In genomic region chr11:115363921-115364320, GRCh38 we compare ENCODE assay signal across 1 cellular context.
TF ChIP-seq lines count a peak whose summit lies in the region.

No MANE protein-coding gene starts in this region.

TF ChIP-seq in IMR-90, 13 proteins besides CTCF, POLR2A, EP300 and RAD21:
- TF ChIP-seq MAZ (IDR thresholded peaks at IDR 0.05; ENCODE audit: borderline replicate concordance, low read depth, low read length) (no peak), CEBPB (IDR thresholded peaks at IDR 0.05; ENCODE audit: low read depth, low read length) (peak; percentile 34; the same call in 1 of the 2 replicates)
